ENCODE assay signal across 14 cellular contexts in the genomic region with DNA sequence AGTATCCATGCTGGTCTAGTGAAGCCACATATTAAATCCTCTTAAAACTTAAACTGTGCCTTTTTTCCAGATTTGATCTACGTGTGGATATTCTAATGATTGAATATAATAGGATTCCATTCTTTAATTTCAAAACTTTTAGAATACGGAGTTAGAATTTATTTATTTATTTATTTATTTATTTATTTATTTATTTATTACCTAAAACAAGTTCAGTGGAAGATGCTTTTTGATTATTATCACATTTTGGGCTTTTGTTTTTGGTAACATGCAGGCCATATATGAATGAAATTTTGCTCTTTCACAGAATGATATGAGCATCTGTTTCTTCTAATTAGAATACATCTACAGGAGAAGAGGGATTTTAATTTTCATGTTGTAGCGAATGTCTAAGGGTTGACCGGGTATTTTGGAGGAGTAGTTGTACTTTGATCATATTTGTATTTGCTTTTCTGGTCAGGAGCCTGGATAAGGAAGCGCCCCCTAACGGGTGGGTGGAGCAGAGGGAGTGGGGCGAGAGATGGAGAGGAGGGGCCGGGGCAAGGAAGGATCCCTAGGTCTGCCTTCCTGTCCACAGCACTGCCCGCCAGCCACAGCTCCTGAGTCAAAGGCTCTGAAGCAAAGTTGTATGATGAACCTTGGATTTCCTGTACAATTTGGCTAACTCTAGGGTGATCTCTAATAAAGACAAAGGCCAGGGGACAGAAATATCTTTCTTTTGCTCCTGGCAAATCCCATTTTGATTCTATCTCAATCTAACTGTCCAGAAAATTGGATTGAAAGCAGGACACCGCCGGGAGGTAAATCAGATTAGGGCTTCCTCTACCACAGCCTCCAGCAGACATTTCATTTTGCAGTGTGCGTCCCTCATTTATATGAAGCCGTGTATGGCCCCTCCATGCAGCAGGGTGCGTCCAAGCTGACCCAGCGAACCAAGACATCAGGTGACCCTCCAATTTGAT.
DNase-seq lines count a peak whose midpoint lies in the region; ATAC-seq, FAIRE-seq and TF ChIP-seq lines count a peak whose summit lies in the region.
"Had no signal": no experiment of that assay in that cellular context is flagged by ENCODE, and none has a peak within 500 bp of the region (broad histone marks: within the 10 kb centered on the region; RNA-seq: fewer than 3 reads in every experiment).

No MANE protein-coding gene starts in this region.

- no peaks in the 10 kb centered on the region for H3K36me3 ChIP-seq in small intestine (ENCODE audit: control insufficient read depth in 2 of 2, insufficient read depth in 2 of 2, low read length in 2 of 2)
- H3K36me3 ChIP-seq: neutrophil, suprapubic skin had no signal

- TF ChIP-seq CTCF in epithelial cell of proximal tubule (conservative IDR thresholded peaks at IDR 0.05; ENCODE audit: low read depth, low read length), result peak; percentile 55

- H3K9me3 Mint-ChIP-seq in activated T-cell treated with anti-CD3 and anti-CD28 coated beads, Interleukin-2, amount 50 U/mL, for 72 hours, result peaks cover 4 to 6% of the 10 kb centered on the region in 2 donors
- H3K9me3 Mint-ChIP-seq: effector memory CD8-positive, alpha-beta T cell had no signal

- peaks cover 9 to 34% of the 10 kb centered on the region in 2 donors for H3K36me3 Mint-ChIP-seq in activated T-cell treated with anti-CD3 and anti-CD28 coated beads, Interleukin-2, amount 50 U/mL, for 72 hours (ENCODE audit: insufficient read depth in 2 of 2)

- no peak overlapping the region for H3K4me3 Mint-ChIP-seq in activated T-cell treated with anti-CD3 and anti-CD28 coated beads, Interleukin-2, amount 50 U/mL, for 72 hours
- H3K4me3 Mint-ChIP-seq: effector memory CD8-positive, alpha-beta T cell had no signal

- DNase-seq in NCI-H748 (lab: John Stamatoyannopoulos, UW; ENCODE audit: unreplicated experiment) (peak; percentile 12), NCI-H748 treated with DMSO at 0.1 percent for 48 hours (lab: John Stamatoyannopoulos, UW) (no peak), epithelial cell of proximal tubule (ENCODE audit: low read depth) (no peak), small intestine (peak; percentile 62), cerebellar nuclear complex (lab: John Stamatoyannopoulos, UW) (no peak)
- DNase-seq in activated T-cell treated with anti-CD3 and anti-CD28 coated beads, Interleukin-2, amount 50 U/mL, for 72 hours, result no peak
- DNase-seq: effector memory CD8-positive, alpha-beta T cell; NCI-H524; stimulated activated CD4-positive, alpha-beta T cell treated with anti-CD3 and anti-CD28 coated beads, Interleukin-1b, Interleukin-23, amount 100 ng/mL, for 48 hours had no signal

- H3K4me3 ChIP-seq in epithelial cell of proximal tubule (ENCODE audit: low read depth, low read length) (no peak overlapping the region), small intestine (ENCODE audit: low read depth in 1 of 2, low read length in 2 of 2) (no peak overlapping the region)
- H3K4me3 ChIP-seq: suprapubic skin had no signal

- peaks cover 68% of the 10 kb centered on the region for H3K4me1 Mint-ChIP-seq in activated T-cell treated with anti-CD3 and anti-CD28 coated beads, Interleukin-2, amount 50 U/mL, for 72 hours (ENCODE audit: low read depth)

- H3K27ac Mint-ChIP-seq in activated T-cell treated with anti-CD3 and anti-CD28 coated beads, Interleukin-2, amount 50 U/mL, for 72 hours, result no peak overlapping the region
- H3K27ac Mint-ChIP-seq: effector memory CD8-positive, alpha-beta T cell had no signal

- no peaks in the 10 kb centered on the region for H3K27me3 ChIP-seq in small intestine (ENCODE audit: control insufficient read depth in 2 of 2, insufficient read depth in 2 of 2, low read length in 2 of 2)
- H3K27me3 ChIP-seq: neutrophil, suprapubic skin had no signal

- no peak overlapping the region for H3K27ac ChIP-seq in small intestine (ENCODE audit: low read depth in 1 of 2, low read length in 1 of 2)
- H3K27ac ChIP-seq: neutrophil, suprapubic skin, VCaP had no signal

- H3K4me1 ChIP-seq in small intestine (ENCODE audit: control insufficient read depth in 2 of 2, insufficient read depth in 1 of 2, low read depth in 1 of 2, low read length in 1 of 2), result peaks cover 12 to 20% of the 10 kb centered on the region in 2 donors

- no peak for ATAC-seq in HG02870 (IDR thresholded peaks at IDR 0.05; ENCODE audit: unreplicated experiment)
- no peak for ATAC-seq in activated T-cell treated with anti-CD3 and anti-CD28 coated beads, Interleukin-2, amount 50 U/mL, for 72 hours (replicated peaks in 1 of 2)
- ATAC-seq: effector memory CD8-positive, alpha-beta T cell had no signal

- WGBS in small intestine, 3 donors, result 51 to 68% (median 67%) methylated on average over 15 of the region's 15 CpGs

- FAIRE-seq in small intestine (lab: Jason Lieb, UNC), result peak; percentile 67

- H3K9me3 ChIP-seq in small intestine (ENCODE audit: control insufficient read depth, low read depth), result no peaks in the 10 kb centered on the region
- H3K9me3 ChIP-seq: neutrophil, suprapubic skin had no signal

- no peaks in the 10 kb centered on the region for H3K27me3 Mint-ChIP-seq in activated T-cell treated with anti-CD3 and anti-CD28 coated beads, Interleukin-2, amount 50 U/mL, for 72 hours (ENCODE audit: low read depth)
- H3K27me3 Mint-ChIP-seq: effector memory CD8-positive, alpha-beta T cell had no signal

TF ChIP-seq in PFSK-1, 5 proteins besides CTCF, POLR2A, EP300 and RAD21:
- TF ChIP-seq, protein P1, sequence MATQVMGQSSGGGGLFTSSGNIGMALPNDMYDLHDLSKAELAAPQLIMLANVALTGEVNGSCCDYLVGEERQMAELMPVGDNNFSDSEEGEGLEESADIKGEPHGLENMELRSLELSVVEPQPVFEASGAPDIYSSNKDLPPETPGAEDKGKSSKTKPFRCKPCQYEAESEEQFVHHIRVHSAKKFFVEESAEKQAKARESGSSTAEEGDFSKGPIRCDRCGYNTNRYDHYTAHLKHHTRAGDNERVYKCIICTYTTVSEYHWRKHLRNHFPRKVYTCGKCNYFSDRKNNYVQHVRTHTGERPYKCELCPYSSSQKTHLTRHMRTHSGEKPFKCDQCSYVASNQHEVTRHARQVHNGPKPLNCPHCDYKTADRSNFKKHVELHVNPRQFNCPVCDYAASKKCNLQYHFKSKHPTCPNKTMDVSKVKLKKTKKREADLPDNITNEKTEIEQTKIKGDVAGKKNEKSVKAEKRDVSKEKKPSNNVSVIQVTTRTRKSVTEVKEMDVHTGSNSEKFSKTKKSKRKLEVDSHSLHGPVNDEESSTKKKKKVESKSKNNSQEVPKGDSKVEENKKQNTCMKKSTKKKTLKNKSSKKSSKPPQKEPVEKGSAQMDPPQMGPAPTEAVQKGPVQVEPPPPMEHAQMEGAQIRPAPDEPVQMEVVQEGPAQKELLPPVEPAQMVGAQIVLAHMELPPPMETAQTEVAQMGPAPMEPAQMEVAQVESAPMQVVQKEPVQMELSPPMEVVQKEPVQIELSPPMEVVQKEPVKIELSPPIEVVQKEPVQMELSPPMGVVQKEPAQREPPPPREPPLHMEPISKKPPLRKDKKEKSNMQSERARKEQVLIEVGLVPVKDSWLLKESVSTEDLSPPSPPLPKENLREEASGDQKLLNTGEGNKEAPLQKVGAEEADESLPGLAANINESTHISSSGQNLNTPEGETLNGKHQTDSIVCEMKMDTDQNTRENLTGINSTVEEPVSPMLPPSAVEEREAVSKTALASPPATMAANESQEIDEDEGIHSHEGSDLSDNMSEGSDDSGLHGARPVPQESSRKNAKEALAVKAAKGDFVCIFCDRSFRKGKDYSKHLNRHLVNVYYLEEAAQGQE (IDR thresholded peaks at IDR 0.05; ENCODE audit: insufficient read depth in 1 of 2, low read depth in 2 of 2, low read length in 2 of 2), result no peak; a peak in 1 of 4 replicates
- TF ChIP-seq FOXP2 (optimal IDR thresholded peaks at IDR 0.05; ENCODE audit: borderline replicate concordance, extremely low read depth, extremely low read length, insufficient read depth) (no peak), SIN3A (IDR thresholded peaks at IDR 0.05; ENCODE audit: borderline replicate concordance, insufficient read depth, low read length) (peak; percentile 42; the same call in 1 of the 2 replicates), POLR2AphosphoS5 (IDR thresholded peaks at IDR 0.05; ENCODE audit: low read depth, low read length) (peak; percentile 48; the same call in 1 of the 2 replicates), TAF1 (IDR thresholded peaks at IDR 0.05; ENCODE audit: borderline replicate concordance, insufficient read depth, low read length) (no peak; the same call in 1 of the 2 replicates)

Comparison
In these comparisons a context has a peak if more than half of its experiments do, and no peak if none do; other contexts are left out.
1. DNase-seq: peak in NCI-H748 (single experiment) and small intestine (single experiment); none in NCI-H748 treated with DMSO at 0.1 percent for 48 hours (single experiment), epithelial cell of proximal tubule (single experiment), activated T-cell treated with anti-CD3 and anti-CD28 coated beads, Interleukin-2, amount 50 U/mL, for 72 hours (0 of 2) and cerebellar nuclear complex (0 of 2).